Comparison of ENCODE assay signal across 8 cellular contexts in genomic region chr1:43979528-43980254, GRCh38. TPM values are rescaled to one million over a fixed set of nuclear protein-coding genes. Genes with fewer than 3 reads are reported as not detected.
A peak's percentile ranks its signal among the peaks of the same experiment; 100 is the strongest.
DNase-seq lines count a peak whose midpoint lies in the region; ATAC-seq and TF ChIP-seq lines count a peak whose summit lies in the region.

No MANE protein-coding gene starts in this region.

- peak overlapping the region; percentile 67 for H3K9ac ChIP-seq in MM.1S (ENCODE audit: low read length)

- H3K27ac Mint-ChIP-seq in activated T-cell treated with anti-CD3 and anti-CD28 coated beads, Interleukin-2, amount 50 U/mL, for 24 hours = peak overlapping the region; percentile 89

- no peaks in the 10 kb centered on the region for H3K9me2 ChIP-seq in MM.1S (replicated peaks; ENCODE audit: insufficient read depth, low read length)

- peaks cover 13% of the 10 kb centered on the region; the same call in 1 of the 2 replicates for H3F3A ChIP-seq in MM.1S (ENCODE audit: insufficient read depth, low read length)

- H2AFZ ChIP-seq in MM.1S (ENCODE audit: low read length) = peak overlapping the region; percentile 67

- WGBS in ovary, 3 donors = 2 to 3% (median 3%) methylated on average over 22 to 45 of the region's 45 CpGs

- H3K36me3 ChIP-seq in MM.1S (replicated peaks; ENCODE audit: insufficient read depth, low read length) = 0 out of 2 replicates have a peak, but pooled peaks cover 3% of the 10 kb centered on the region
- H3K36me3 ChIP-seq in ovary = no peaks in the 10 kb centered on the region

- peaks cover 25% of the 10 kb centered on the region for H3K4me1 ChIP-seq in MM.1S (ENCODE audit: low read length)
- peaks cover 13% of the 10 kb centered on the region for H3K4me1 ChIP-seq in ovary (ENCODE audit: insufficient read depth)

- H3K9me3 ChIP-seq in MM.1S (replicated peaks; ENCODE audit: insufficient read depth, low read length) = no peaks in the 10 kb centered on the region
- H3K9me3 ChIP-seq in ovary = no peaks in the 10 kb centered on the region

- peaks cover 82% of the 10 kb centered on the region for H3K36me3 Mint-ChIP-seq in activated T-cell treated with anti-CD3 and anti-CD28 coated beads, Interleukin-2, amount 50 U/mL, for 24 hours (ENCODE audit: low read depth)

- H3K27me3 Mint-ChIP-seq in activated T-cell treated with anti-CD3 and anti-CD28 coated beads, Interleukin-2, amount 50 U/mL, for 24 hours = no peaks in the 10 kb centered on the region

- peak overlapping the region; percentile 71 for H3K4me3 ChIP-seq in MM.1S (ENCODE audit: low read length)
- H3K4me3 ChIP-seq in ovary = peak overlapping the region; percentile 84

- no peak for TF ChIP-seq EP300 in ovary (IDR thresholded peaks at IDR 0.05)

- peak overlapping the region; percentile 93 for H3K4me2 ChIP-seq in MM.1S (ENCODE audit: low read depth, low read length)

- ATAC-seq in HG03025 (IDR thresholded peaks at IDR 0.05; ENCODE audit: low FRiP score, unreplicated experiment) (no peak), HG03135 (IDR thresholded peaks at IDR 0.05; ENCODE audit: unreplicated experiment) (no peak)

- H3K4me3 Mint-ChIP-seq in activated T-cell treated with anti-CD3 and anti-CD28 coated beads, Interleukin-2, amount 50 U/mL, for 24 hours = peak overlapping the region; percentile 91

- intact Hi-C loops in ovary (cut with DNase I) = no loop called here

- H3K79me2 ChIP-seq in MM.1S (ENCODE audit: low read length) = peaks cover 51% of the 10 kb centered on the region

- H3K4me1 Mint-ChIP-seq in activated T-cell treated with anti-CD3 and anti-CD28 coated beads, Interleukin-2, amount 50 U/mL, for 24 hours (ENCODE audit: low read depth) = peaks cover 46% of the 10 kb centered on the region

- DNase-seq in NCI-H345 (lab: John Stamatoyannopoulos, UW) (peak; percentile 8), NCI-H345 treated with DMSO at 0.1 percent for 48 hours (lab: John Stamatoyannopoulos, UW; ENCODE audit: unreplicated experiment) (no peak), MM.1S (no peak), glomerular visceral epithelial cell (ENCODE audit: extremely low spot score) (peak; percentile 55), ovary (peak; percentile 54 to 78 (median 70))
- DNase-seq in activated T-cell treated with anti-CD3 and anti-CD28 coated beads, Interleukin-2, amount 50 U/mL, for 24 hours = peak; percentile 69

- H3K27me3 ChIP-seq in MM.1S (replicated peaks; ENCODE audit: insufficient read depth, low read length) (no peaks in the 10 kb centered on the region), ovary (no peaks in the 10 kb centered on the region)

- peaks cover 4% of the 10 kb centered on the region; the same call in 1 of the 2 replicates for H4K20me1 ChIP-seq in MM.1S (ENCODE audit: insufficient read depth, low read length)

- TF ChIP-seq CTCF in MM.1S (IDR thresholded peaks at IDR 0.05; ENCODE audit: low read length) (no peak), ovary (IDR thresholded peaks at IDR 0.05) (no peak)

- TF ChIP-seq POLR2A in ovary (IDR thresholded peaks at IDR 0.05) = no peak

- H3K27ac ChIP-seq in MM.1S (ENCODE audit: low read length) (no peak overlapping the region), ovary (peak overlapping the region; percentile 49 to 64)

- H3K9me3 Mint-ChIP-seq in activated T-cell treated with anti-CD3 and anti-CD28 coated beads, Interleukin-2, amount 50 U/mL, for 24 hours = no peaks in the 10 kb centered on the region

RNA-seq across cellular contexts. Expression of gene B4GALT2, which starts 0.7 kb away (rescaled TPM):
- total RNA-seq in ovary = 10 to 100 TPM; 11.9 to 51.3 (median 33.9) TPM
- 10 to 100 TPM; 14.4 to 22.1 TPM for polyA plus RNA-seq in ovary

RNA-seq across cellular contexts. Expression of gene ATP6V0B, which starts 4.9 kb away (rescaled TPM):
- total RNA-seq in ovary = 100 to 1,000 TPM in 1 of 7 donors, 10 to 100 TPM in 6; 46.1 to 108 (median 66.9) TPM
- 10 to 100 TPM; 74.4 to 76.1 TPM for polyA plus RNA-seq in ovary

RNA-seq across cellular contexts. Expression of gene DPH2, which starts 9.9 kb away (rescaled TPM):
- 10 to 100 TPM in 6 of 7 donors, 1 to 10 TPM in 1; 7.2 to 27.0 (median 16.2) TPM for total RNA-seq in ovary
- polyA plus RNA-seq in ovary = 10 to 100 TPM in 1 of 2 donors, 1 to 10 TPM in 1; 8.5 to 12.7 TPM

RNA-seq across cellular contexts. Expression of gene CCDC24, which starts 11.7 kb away (rescaled TPM):
- total RNA-seq in ovary = 10 to 100 TPM in 1 of 7 donors, 1 to 10 TPM in 6; 2.1 to 23.3 (median 7.3) TPM
- 1 to 10 TPM; 1.1 to 6.2 TPM for polyA plus RNA-seq in ovary

RNA-seq across cellular contexts. Expression of gene IPO13, which starts 32.9 kb away (rescaled TPM):
- total RNA-seq in ovary = 10 to 100 TPM in 6 of 7 donors, 1 to 10 TPM in 1; 8.6 to 30.3 (median 20.9) TPM
- 10 to 100 TPM in 1 of 2 donors, 1 to 10 TPM in 1; 10.0 to 15.3 TPM for polyA plus RNA-seq in ovary

Comparison
In these comparisons a context has a peak if more than half of its experiments do, and no peak if none do; other contexts are left out.
1. DNase-seq: peak in NCI-H345 (single experiment), activated T-cell treated with anti-CD3 and anti-CD28 coated beads, Interleukin-2, amount 50 U/mL, for 24 hours (single experiment), glomerular visceral epithelial cell (single experiment) and ovary (5 of 5); none in NCI-H345 treated with DMSO at 0.1 percent for 48 hours (single experiment) and MM.1S (single experiment).